In genomic region chr2:147082850-147083522, GRCh38 we compare ENCODE assay signal across 9 cellular contexts.
DNase-seq lines count a peak whose midpoint lies in the region; ATAC-seq and TF ChIP-seq lines count a peak whose summit lies in the region.
"Had no signal": no experiment of that assay in that cellular context is flagged by ENCODE, and none has a peak within 500 bp of the region (broad histone marks: within the 10 kb centered on the region; RNA-seq: fewer than 3 reads in every experiment).

No MANE protein-coding gene starts in this region.

- no peak overlapping the region for H2AK5ac ChIP-seq in mesendoderm (ENCODE audit: low read length)

- H3K4ac ChIP-seq in mesendoderm (ENCODE audit: low read depth, low read length), result no peak overlapping the region

- no peaks in the 10 kb centered on the region for H3K4me1 ChIP-seq in effector memory CD4-positive, alpha-beta T cell (ENCODE audit: control insufficient read depth, insufficient read depth, low read length, poor library complexity, severe bottlenecking)
- no peaks in the 10 kb centered on the region for H3K4me1 ChIP-seq in mesendoderm (ENCODE audit: control insufficient read depth, low read depth, low read length)

- H3K79me2 ChIP-seq in mesendoderm (ENCODE audit: control insufficient read depth, insufficient read depth, low read length), result no peaks in the 10 kb centered on the region

- H3K27ac Mint-ChIP-seq in activated B cell treated with CpG ODN at 0.5 μM for 24 hours, result no peak overlapping the region
- H3K27ac Mint-ChIP-seq: T-helper 1 cell treated with Interleukin-12 subunit alpha and Interleukin-12 subunit beta and Interleukin-4 antibody, amounts not matched to agents 30 μg/mL and 1 μg/mL, for 36 hours had no signal

- no peak overlapping the region for H3K23ac ChIP-seq in mesendoderm (ENCODE audit: low read length)

- no CpG with 5 or more reads among the region's 3 CpGs for WGBS in mesendoderm (ENCODE audit: extremely low coverage, insufficient coverage, low lambda C conversion rate)

- H3K36me3 Mint-ChIP-seq in activated B cell treated with CpG ODN at 0.5 μM for 24 hours (ENCODE audit: low read depth), result no peaks in the 10 kb centered on the region

- H3K4me3 ChIP-seq in effector memory CD4-positive, alpha-beta T cell (ENCODE audit: insufficient read depth, low read depth, low read length, poor library complexity, severe bottlenecking), result no peak overlapping the region
- H3K4me3 ChIP-seq in mesendoderm (ENCODE audit: low read length), result no peak overlapping the region

- H3K9me3 ChIP-seq in effector memory CD4-positive, alpha-beta T cell (ENCODE audit: control insufficient read depth, low read length), result no peaks in the 10 kb centered on the region

- H3K56ac ChIP-seq in mesendoderm (ENCODE audit: low read length), result no peak overlapping the region

- H3K18ac ChIP-seq in mesendoderm (ENCODE audit: low read length), result no peak overlapping the region

- no peaks in the 10 kb centered on the region for H3K79me1 ChIP-seq in mesendoderm (ENCODE audit: low read length)

- no peaks in the 10 kb centered on the region for H3K36me3 ChIP-seq in effector memory CD4-positive, alpha-beta T cell (ENCODE audit: control insufficient read depth, insufficient read depth, low read length)
- H3K36me3 ChIP-seq in mesendoderm (ENCODE audit: control insufficient read depth, insufficient read depth, low read length), result no peaks in the 10 kb centered on the region

- no peaks in the 10 kb centered on the region for H3K27me3 Mint-ChIP-seq in activated B cell treated with CpG ODN at 0.5 μM for 24 hours

- no peak overlapping the region for H2BK120ac ChIP-seq in mesendoderm (ENCODE audit: low read depth, low read length)

- DNase-seq in C1 segment of cervical spinal cord (lab: John Stamatoyannopoulos, UW) (peak in 10 of 14 donors; percentile 1 to 50 (median 20)), NCI-H2171 treated with DMSO at 0.1 percent for 48 hours (lab: John Stamatoyannopoulos, UW) (peak; percentile 60), activated B cell treated with CpG ODN at 0.5 μM for 24 hours (no peak), mesendoderm (peak; percentile 88)
- peak in 2 of 3 donors; percentile 0 to 25 for DNase-seq in effector memory CD4-positive, alpha-beta T cell
- DNase-seq in stimulated activated naive CD8-positive, alpha-beta T cell treated with anti-CD3 and anti-CD28 coated beads, Interleukin-15, Interleukin-2, amounts not matched to agents 100 U/mL and 50 U/mL, for 24 hours, result peak; percentile 46

- no peak for TF ChIP-seq CTCF in activated B cell treated with CpG ODN at 0.5 μM for 24 hours (IDR thresholded peaks at IDR 0.05)

- no peaks in the 10 kb centered on the region for H3K9me3 Mint-ChIP-seq in activated B cell treated with CpG ODN at 0.5 μM for 24 hours
- H3K9me3 Mint-ChIP-seq: T-helper 1 cell treated with Interleukin-12 subunit alpha and Interleukin-12 subunit beta and Interleukin-4 antibody, amounts not matched to agents 30 μg/mL and 1 μg/mL, for 36 hours had no signal

- H3K27ac ChIP-seq in effector memory CD4-positive, alpha-beta T cell (ENCODE audit: insufficient read depth, low read length, poor library complexity, severe bottlenecking), result no peak overlapping the region
- no peak overlapping the region for H3K27ac ChIP-seq in mesendoderm (ENCODE audit: low read depth, low read length)

- no peak overlapping the region for H3K4me3 Mint-ChIP-seq in activated B cell treated with CpG ODN at 0.5 μM for 24 hours
- H3K4me3 Mint-ChIP-seq: T-helper 1 cell treated with Interleukin-12 subunit alpha and Interleukin-12 subunit beta and Interleukin-4 antibody, amounts not matched to agents 30 μg/mL and 1 μg/mL, for 36 hours had no signal

- H4K8ac ChIP-seq in mesendoderm (ENCODE audit: low read depth, low read length), result no peak overlapping the region

- H3K27me3 ChIP-seq in effector memory CD4-positive, alpha-beta T cell (replicated peaks; ENCODE audit: control insufficient read depth, insufficient read depth, low read length, poor library complexity, severe bottlenecking), result no peaks in the 10 kb centered on the region
- H3K27me3 ChIP-seq in mesendoderm (ENCODE audit: insufficient read depth, low read length, poor library complexity), result no peaks in the 10 kb centered on the region

- H3K4me1 Mint-ChIP-seq in activated B cell treated with CpG ODN at 0.5 μM for 24 hours, result no peaks in the 10 kb centered on the region

- no peak overlapping the region for H2BK15ac ChIP-seq in mesendoderm (replicated peaks; ENCODE audit: low read depth)

- H3K9ac ChIP-seq in mesendoderm (ENCODE audit: low read length), result no peak overlapping the region

- CTCF ChIA-PET in activated B cell treated with CpG ODN at 0.5 μM for 24 hours (lab: Charles Lee), result interaction anchor here (0.7 to 7.9 kb wide), 6 partner anchors 8 to 851 kb away, joined by 3 to 120 read pairs (median 5); no protein-coding TSS in a partner anchor

- ATAC-seq in GM18858 (IDR thresholded peaks at IDR 0.05; ENCODE audit: unreplicated experiment) (peak; percentile 88), HG03039 (IDR thresholded peaks at IDR 0.05; ENCODE audit: unreplicated experiment) (peak; percentile 70), activated B cell treated with CpG ODN at 0.5 μM for 24 hours (ENCODE audit: low read depth) (peak; percentile 37)
- no peak for ATAC-seq in stimulated activated naive CD8-positive, alpha-beta T cell treated with anti-CD3 and anti-CD28 coated beads, Interleukin-15, Interleukin-2, amounts not matched to agents 100 U/mL and 50 U/mL, for 24 hours

- H3K4me2 ChIP-seq in mesendoderm (ENCODE audit: low read length), result no peak overlapping the region

- H4K5ac ChIP-seq in mesendoderm (ENCODE audit: low read length), result no peak overlapping the region

- intact Hi-C loops in activated B cell treated with CpG ODN at 0.5 μM for 24 hours (cut with micrococcal nuclease), result loop anchor here (1.0 to 2.0 kb wide), 3 partner anchors 38 to 828 kb away; no protein-coding TSS in a partner anchor

- POLR2A ChIA-PET in activated B cell treated with CpG ODN at 0.5 μM for 24 hours (lab: Charles Lee), result no interaction called here

- H2BK5ac ChIP-seq in mesendoderm (ENCODE audit: low read length), result no peak overlapping the region
